16 cellular contexts compared by ENCODE assay signal in the genomic region with DNA sequence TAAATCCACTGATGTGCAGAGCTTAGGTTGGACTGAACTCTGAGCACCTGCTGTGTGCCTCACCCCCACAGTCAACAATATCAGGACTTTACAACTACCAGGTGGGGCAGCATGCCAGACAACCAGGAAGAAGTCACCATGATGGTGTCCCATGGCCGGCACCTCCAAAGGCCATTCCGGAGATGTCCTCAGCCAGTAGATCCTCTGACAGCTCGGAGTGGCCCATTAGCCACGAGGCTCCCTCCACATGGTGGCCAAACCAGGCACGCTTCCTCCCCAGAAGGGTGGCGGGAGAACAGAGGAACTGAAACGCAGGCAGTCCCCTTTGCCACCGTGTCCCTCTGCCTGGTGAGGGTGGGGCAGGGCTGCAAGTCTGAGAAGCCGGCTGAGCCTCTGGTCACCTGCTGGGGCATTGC.
DNase-seq lines count a peak whose midpoint lies in the region; ATAC-seq and TF ChIP-seq lines count a peak whose summit lies in the region.
"Had no signal": no experiment of that assay in that cellular context is flagged by ENCODE, and none has a peak within 500 bp of the region (broad histone marks: within the 10 kb centered on the region; RNA-seq: fewer than 3 reads in every experiment).

No MANE protein-coding gene starts in this region.

- H3K27me3 ChIP-seq in BLaER1 (no peaks in the 10 kb centered on the region), lung (ENCODE audit: control insufficient read depth, insufficient read depth) (no peaks in the 10 kb centered on the region)
- H3K27me3 ChIP-seq: breast epithelium, testis had no signal

- ATAC-seq in GM19324 (IDR thresholded peaks at IDR 0.05; ENCODE audit: low FRiP score, unreplicated experiment): peak; percentile 62
- no peak for ATAC-seq in lung (ENCODE audit: insufficient read depth, low FRiP score)
- ATAC-seq in HG03442 (IDR thresholded peaks at IDR 0.05; ENCODE audit: unreplicated experiment): no peak
- no peak for ATAC-seq in HG03521 (IDR thresholded peaks at IDR 0.05; ENCODE audit: unreplicated experiment)

- TF ChIP-seq CTCF in lung (IDR thresholded peaks at IDR 0.05; ENCODE audit: control extremely low read depth, extremely low read depth): no peak

- H3K9ac ChIP-seq in BLaER1: no peak overlapping the region

- H3K4me2 ChIP-seq in BLaER1: peak overlapping the region; percentile 41; the same call in 1 of the 2 replicates

- peak overlapping the region; percentile 21; the same call in 1 of the 2 replicates for H3K27ac ChIP-seq in BLaER1
- no peak overlapping the region for H3K27ac ChIP-seq in lung (ENCODE audit: low read depth in 1 of 2, low read length in 1 of 2)
- H3K27ac ChIP-seq: breast epithelium, testis had no signal

- H4K20me1 ChIP-seq in BLaER1: no peaks in the 10 kb centered on the region

- DNase-seq in MV-4-11 (lab: John Stamatoyannopoulos, UW) (peak; percentile 87), lung (ENCODE audit: low spot score) (peak; percentile 31), NCI-H510A (lab: John Stamatoyannopoulos, UW) (no peak)
- DNase-seq in activated effector memory CD4-positive, alpha-beta T cell treated with Interleukin-2 at 50 U/mL for 16 hours: no peak
- DNase-seq: activated CD4-positive, CD25-positive, alpha-beta regulatory T cell; activated naive CD4-positive, alpha-beta T cell treated with anti-CD3 and anti-CD28 coated beads, Interleukin-2, amount 50 U/mL, for 16 hours; DMS153; foreskin fibroblast; NCI-H1930; posterior cingulate gyrus; testis had no signal

- WGBS in lung, 2 donors: 76 to 78% methylated on average over 9 of the region's 9 CpGs

- no peaks in the 10 kb centered on the region for H3K9me3 ChIP-seq in BLaER1
- peaks cover 0 to 2% of the 10 kb centered on the region in 2 donors for H3K9me3 ChIP-seq in lung (ENCODE audit: control insufficient read depth in 2 of 2, insufficient read depth in 1 of 2, low read length in 1 of 2)
- H3K9me3 ChIP-seq: breast epithelium, testis had no signal

- H3K36me3 ChIP-seq in BLaER1 (no peaks in the 10 kb centered on the region), lung (ENCODE audit: control insufficient read depth in 2 of 2, insufficient read depth in 2 of 2, low read length in 2 of 2) (no peaks in the 10 kb centered on the region)
- H3K36me3 ChIP-seq: breast epithelium had no signal

- H3K4me1 ChIP-seq in BLaER1: peaks cover 54% of the 10 kb centered on the region
- peaks cover 0 to 4% of the 10 kb centered on the region in 2 donors for H3K4me1 ChIP-seq in lung (ENCODE audit: control insufficient read depth in 2 of 2, insufficient read depth in 2 of 2, low read length in 2 of 2)
- H3K4me1 ChIP-seq: breast epithelium, testis had no signal

- H3K4me3 ChIP-seq in BLaER1 (no peak overlapping the region), lung (no peak overlapping the region)
- H3K4me3 ChIP-seq: breast epithelium, testis had no signal

Comparison
In these comparisons a context has a peak if more than half of its experiments do, and no peak if none do; other contexts are left out.
1. DNase-seq: peak in MV-4-11 (single experiment) and lung (single experiment); none in activated effector memory CD4-positive, alpha-beta T cell treated with Interleukin-2 at 50 U/mL for 16 hours (single experiment) and NCI-H510A (single experiment).